ENCODE assay signal across 23 cellular contexts in the genomic region with DNA sequence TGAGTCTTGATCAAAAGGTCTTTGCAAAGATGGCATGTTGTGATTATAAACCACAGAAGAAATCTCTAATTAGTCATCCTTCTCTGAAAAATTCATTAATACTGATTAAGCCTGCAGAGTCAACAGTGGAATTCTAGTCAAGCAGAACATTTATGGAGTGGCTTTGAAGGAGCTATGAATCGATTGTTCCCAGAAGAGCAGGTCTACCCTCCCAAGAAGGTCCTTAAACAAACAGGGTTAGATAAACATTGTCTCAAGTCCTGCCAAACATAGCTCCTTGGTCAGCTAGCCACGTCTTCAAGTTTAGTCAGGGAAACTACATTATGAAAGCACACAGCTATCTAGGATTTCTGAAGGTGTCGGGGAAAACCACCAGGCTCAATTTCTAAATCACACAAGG.
DNase-seq lines count a peak whose midpoint lies in the region; ATAC-seq and TF ChIP-seq lines count a peak whose summit lies in the region.
"Had no signal": no experiment of that assay in that cellular context is flagged by ENCODE, and none has a peak within 500 bp of the region (broad histone marks: within the 10 kb centered on the region; RNA-seq: fewer than 3 reads in every experiment).

No MANE protein-coding gene starts in this region.

- intact Hi-C loops in activated CD8-positive, alpha-beta T cell treated with anti-CD3 and anti-CD28 coated beads for 36 hours (cut with micrococcal nuclease) = no loop called here

- H3K4me1 Mint-ChIP-seq in activated CD8-positive, alpha-beta T cell treated with anti-CD3 and anti-CD28 coated beads for 36 hours (ENCODE audit: low read depth) = peaks cover 7% of the 10 kb centered on the region
- H3K4me1 Mint-ChIP-seq: activated CD4-positive, alpha-beta T cell treated with anti-CD3 and anti-CD28 coated beads for 36 hours; memory B cell had no signal

- H3K27ac ChIP-seq in VCaP = peak overlapping the region; percentile 8; the same call in 1 of the 2 replicates
- H3K27ac ChIP-seq: 22Rv1, coronary artery, SJCRH30, thoracic aorta had no signal

- H3K36me3 Mint-ChIP-seq in activated CD8-positive, alpha-beta T cell treated with anti-CD3 and anti-CD28 coated beads for 36 hours (ENCODE audit: low read depth) = peaks cover 5% of the 10 kb centered on the region

- ATAC-seq in HG02938 (IDR thresholded peaks at IDR 0.05; ENCODE audit: unreplicated experiment) (no peak), HG02970 (IDR thresholded peaks at IDR 0.05; ENCODE audit: low FRiP score, unreplicated experiment) (no peak)
- no peak for ATAC-seq in activated CD8-positive, alpha-beta T cell treated with anti-CD3 and anti-CD28 coated beads for 36 hours
- ATAC-seq: activated CD4-positive, alpha-beta T cell treated with anti-CD3 and anti-CD28 coated beads for 36 hours; natural killer cell treated with Interleukin-12 subunit alpha and Interleukin-12 subunit beta and Interleukin-15 and Interleukin-18, amount 100 ng/mL, for 72 hours had no signal

- H3K9me3 Mint-ChIP-seq in activated CD8-positive, alpha-beta T cell treated with anti-CD3 and anti-CD28 coated beads for 36 hours = no peaks in the 10 kb centered on the region
- H3K9me3 Mint-ChIP-seq: immature natural killer cell; memory B cell; natural killer cell treated with Interleukin-12 subunit alpha and Interleukin-12 subunit beta and Interleukin-15 and Interleukin-18, amount 100 ng/mL, for 72 hours had no signal

- TF ChIP-seq CTCF in VCaP (conservative IDR thresholded peaks at IDR 0.05) = no peak
- TF ChIP-seq CTCF in fibroblast of villous mesenchyme (IDR thresholded peaks at IDR 0.05; ENCODE audit: insufficient read depth, low read depth, low read length) = no peak
- TF ChIP-seq CTCF in activated CD8-positive, alpha-beta T cell treated with anti-CD3 and anti-CD28 coated beads for 36 hours (IDR thresholded peaks at IDR 0.05) = no peak

- H3K4me3 ChIP-seq in fibroblast of villous mesenchyme (ENCODE audit: low read depth, low read length) = no peak overlapping the region
- H3K4me3 ChIP-seq: coronary artery, MG63, SJCRH30, thoracic aorta had no signal

- DNase-seq in NCI-H510A treated with DMSO at 0.1 percent for 48 hours (lab: John Stamatoyannopoulos, UW) (peak; percentile 65), NCI-H510A (lab: John Stamatoyannopoulos, UW) (no peak), fibroblast of villous mesenchyme (ENCODE audit: low read depth) (peak; percentile 31), OCI-M1 (lab: John Stamatoyannopoulos, UW) (no peak)
- no peak for DNase-seq in activated CD8-positive, alpha-beta T cell treated with anti-CD3 and anti-CD28 coated beads for 36 hours
- DNase-seq: activated CD4-positive, alpha-beta T cell treated with anti-CD3 and anti-CD28 coated beads for 36 hours; activated CD8-positive, alpha-beta memory T cell treated with anti-CD3 and anti-CD28 coated beads, Interleukin-2, amount 50 U/mL, for 4 hours; activated effector memory CD4-positive, alpha-beta T cell treated with anti-CD3 and anti-CD28 coated beads, Interleukin-2, amount 50 U/mL, for 16 hours; amygdala; DND-41; immature natural killer cell; MG63; NCI-H1694 treated with DMSO at 0.1 percent for 48 hours; posterior cingulate gyrus; SJCRH30 had no signal

- no peak overlapping the region for H3K4me3 Mint-ChIP-seq in activated CD8-positive, alpha-beta T cell treated with anti-CD3 and anti-CD28 coated beads for 36 hours
- H3K4me3 Mint-ChIP-seq: activated CD4-positive, alpha-beta T cell treated with anti-CD3 and anti-CD28 coated beads for 36 hours; immature natural killer cell; memory B cell; natural killer cell treated with Interleukin-12 subunit alpha and Interleukin-12 subunit beta and Interleukin-15 and Interleukin-18, amount 100 ng/mL, for 72 hours had no signal

- no peak overlapping the region for H3K27ac Mint-ChIP-seq in activated CD8-positive, alpha-beta T cell treated with anti-CD3 and anti-CD28 coated beads for 36 hours
- H3K27ac Mint-ChIP-seq: activated CD4-positive, alpha-beta T cell treated with anti-CD3 and anti-CD28 coated beads for 36 hours; immature natural killer cell; memory B cell; natural killer cell treated with Interleukin-12 subunit alpha and Interleukin-12 subunit beta and Interleukin-15 and Interleukin-18, amount 100 ng/mL, for 72 hours had no signal

- POLR2A ChIA-PET in activated CD8-positive, alpha-beta T cell treated with anti-CD3 and anti-CD28 coated beads for 36 hours (lab: Charles Lee) = interaction anchor here (1.1 kb wide), 1 partner anchor 9 kb away, joined by 3 read pairs; no protein-coding TSS in a partner anchor

- H3K27me3 Mint-ChIP-seq in activated CD8-positive, alpha-beta T cell treated with anti-CD3 and anti-CD28 coated beads for 36 hours = no peaks in the 10 kb centered on the region
- H3K27me3 Mint-ChIP-seq: activated CD4-positive, alpha-beta T cell treated with anti-CD3 and anti-CD28 coated beads for 36 hours; memory B cell; natural killer cell treated with Interleukin-12 subunit alpha and Interleukin-12 subunit beta and Interleukin-15 and Interleukin-18, amount 100 ng/mL, for 72 hours had no signal

- CTCF ChIA-PET in activated CD8-positive, alpha-beta T cell treated with anti-CD3 and anti-CD28 coated beads for 36 hours (lab: Charles Lee) = interaction anchor here (1.0 to 2.2 kb wide), 3 partner anchors 168 to 441 kb away, joined by 3 to 12 read pairs (median 4); no protein-coding TSS in a partner anchor

Comparison
In these comparisons a context has a peak if more than half of its experiments do, and no peak if none do; other contexts are left out.
1. DNase-seq: peak in NCI-H510A treated with DMSO at 0.1 percent for 48 hours (single experiment) and fibroblast of villous mesenchyme (single experiment); none in NCI-H510A (single experiment), OCI-M1 (single experiment) and activated CD8-positive, alpha-beta T cell treated with anti-CD3 and anti-CD28 coated beads for 36 hours (single experiment).